27 cellular contexts compared by ENCODE assay signal in genomic region chr2:212898011-212898410, GRCh38.
"Had no signal": no experiment of that assay in that cellular context is flagged by ENCODE, and none has a peak within 500 bp of the region (broad histone marks: within the 10 kb centered on the region; RNA-seq: fewer than 3 reads in every experiment).

No MANE protein-coding gene starts in this region.

- H3K4me3 ChIP-seq: left lung, lower lobe of right lung, neural progenitor cell, right atrium auricular region, right lobe of liver, skin epidermis, stomach, testis, thyroid gland, transverse colon, upper lobe of left lung, vagina had no signal

- H3K27ac ChIP-seq: left lung, lower lobe of right lung, neural progenitor cell, neutrophil, right atrium auricular region, right lobe of liver, skin epidermis, stomach, testis, thyroid gland, transverse colon, upper lobe of left lung, vagina had no signal

- H3K9me3 ChIP-seq: left lung, lower lobe of right lung, neutrophil, right atrium auricular region, right lobe of liver, stomach, testis, thyroid gland, transverse colon, upper lobe of left lung, vagina had no signal

- H3K4me2 ChIP-seq: neural progenitor cell had no signal

- H3K4me1 ChIP-seq: left lung, lower lobe of right lung, right atrium auricular region, right lobe of liver, testis, thyroid gland, upper lobe of left lung, vagina had no signal

- H3K27me3 ChIP-seq: left lung, neural progenitor cell, neutrophil, right atrium auricular region, right lobe of liver, stomach, testis, thyroid gland, transverse colon, upper lobe of left lung, vagina had no signal

- DNase-seq: immature natural killer cell; left colon; left lung; lower lobe of right lung; mammary epithelial cell; mesenchymal stem cell; naive B cell; natural killer cell; nephron progenitor cell; occipital lobe; right lobe of liver; stimulated activated CD4-positive, alpha-beta T cell treated with anti-CD3 and anti-CD28 coated beads, Interleukin-12 subunit alpha, Interleukin-12 subunit beta, amount 100 ng/mL, for 4 hours; stimulated activated CD4-positive, alpha-beta T cell treated with anti-CD3 and anti-CD28 coated beads, Interleukin-15, amount 100 ng/mL, for 24 hours; stimulated activated CD4-positive, alpha-beta T cell treated with anti-CD3 and anti-CD28 coated beads, Interleukin-2, amount 100 ng/mL, for 24 hours; stimulated activated CD4-positive, alpha-beta T cell treated with anti-CD3 and anti-CD28 coated beads, Interleukin-4, amount 100 ng/mL, for 1 hour; stimulated activated naive B cell treated with anti-CD40 and anti-IgM and Interleukin-4, amounts not matched to agents 10 μg/mL and 1 μg/mL and 100 μg/mL, for 72 hours; stimulated activated naive CD8-positive, alpha-beta T cell treated with anti-CD3 and anti-CD28 coated beads, Interleukin-15, Interleukin-2, amounts not matched to agents 100 U/mL and 50 U/mL, for 24 hours; stomach; testis; thyroid gland; transverse colon had no signal

- H2AFZ ChIP-seq: neural progenitor cell had no signal

- H3K9ac ChIP-seq: neural progenitor cell had no signal

- H3K36me3 ChIP-seq: left lung, lower lobe of right lung, neural progenitor cell, neutrophil, right atrium auricular region, right lobe of liver, stomach, thyroid gland, transverse colon, upper lobe of left lung, vagina had no signal
